ENCODE assay signal across 9 cellular contexts in the genomic region with DNA sequence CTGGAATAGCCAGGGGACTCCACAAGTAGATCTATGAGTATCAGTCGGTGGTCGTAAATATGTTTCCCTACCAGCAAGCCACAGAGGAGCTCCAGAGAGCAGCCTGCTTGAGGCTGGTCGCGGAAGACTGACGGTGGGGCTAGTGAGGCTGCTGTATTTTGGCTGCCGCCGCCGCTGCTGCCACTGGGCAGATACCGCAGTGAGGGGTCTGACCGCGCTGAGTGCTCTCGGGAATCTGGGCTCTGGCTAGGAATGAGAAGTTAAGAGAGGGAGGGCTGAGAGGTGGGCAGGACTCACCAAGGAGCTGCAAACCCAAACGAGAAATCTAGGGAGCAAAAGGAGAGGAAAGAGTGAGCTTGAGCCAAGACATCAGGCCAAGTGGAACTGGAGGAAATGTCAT. TPM values are rescaled to one million over a fixed set of nuclear protein-coding genes. Genes with fewer than 3 reads are reported as not detected.
DNase-seq lines count a peak whose midpoint lies in the region; ATAC-seq and TF ChIP-seq lines count a peak whose summit lies in the region.
"Had no signal": no experiment of that assay in that cellular context is flagged by ENCODE, and none has a peak within 500 bp of the region (broad histone marks: within the 10 kb centered on the region; RNA-seq: fewer than 3 reads in every experiment).

A gene with protein sequence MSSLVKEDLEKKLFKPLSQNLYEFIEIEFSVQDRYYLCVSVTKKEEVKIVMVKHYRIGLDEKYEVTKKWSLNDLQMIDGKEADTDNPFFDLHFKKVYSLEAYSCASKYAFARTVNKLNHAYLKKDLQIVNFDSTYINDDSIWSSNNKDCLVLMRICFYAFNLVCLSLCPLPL (plus strand): TSS at position 157 of the 400 bp plus-strand sequence. CDS start 237 bp downstream, at position 394.

- peak within 1 kb of the TSS in 2 of 3 donors; percentile 19 to 61 for H3K4me3 Mint-ChIP-seq in T-cell

- peaks cover 0 to 3% (median 0%) of the 10 kb centered on the region in 3 donors for H3K9me3 Mint-ChIP-seq in T-cell
- H3K9me3 Mint-ChIP-seq in activated naive CD4-positive, alpha-beta T cell treated with anti-CD3 and anti-CD28 coated beads, Interleukin-2, amount 50 U/mL, for 72 hours, result no peaks in the 10 kb centered on the region

- TF ChIP-seq CTCF in foreskin keratinocyte (conservative IDR thresholded peaks at IDR 0.05), result no peak

- no peaks in the 10 kb centered on the region for H3K9me3 ChIP-seq in trophoblast cell (ENCODE audit: insufficient read depth, low read depth, low read length)

- H3K14ac ChIP-seq in trophoblast cell (ENCODE audit: low read length), result no peak within 1 kb of the TSS

- WGBS in trophoblast cell (ENCODE audit: extremely low coverage, insufficient coverage, insufficient read length), result no CpG with 5 or more reads among the region's 13 CpGs

- peaks cover 5 to 7% (median 6%) of the 10 kb centered on the region in 3 donors for H3K4me1 Mint-ChIP-seq in T-cell

- POLR2A ChIA-PET in T-cell (lab: Charles Lee), result interaction anchor here in 1 of 2 donors (0.5 kb wide), 1 partner anchor 58 kb away, joined by 5 read pairs; no protein-coding TSS in a partner anchor

- CTCF ChIA-PET in T-cell (lab: Charles Lee), result no interaction called here

- peak within 1 kb of the TSS; percentile 24 for H2AFZ ChIP-seq in trophoblast cell (ENCODE audit: insufficient read depth, low read length, poor library complexity)

- ATAC-seq in T-cell (replicated peaks in 1 of 4), result peak in 1 of 4 experiments; percentile 39
- ATAC-seq in foreskin keratinocyte, result peak; percentile 61
- ATAC-seq in GM21619 (IDR thresholded peaks at IDR 0.05; ENCODE audit: unreplicated experiment), result no peak
- no peak for ATAC-seq in activated naive CD4-positive, alpha-beta T cell treated with anti-CD3 and anti-CD28 coated beads, Interleukin-2, amount 50 U/mL, for 72 hours

- H4K8ac ChIP-seq in trophoblast cell (ENCODE audit: low read depth, low read length), result no peak within 1 kb of the TSS

- H4K91ac ChIP-seq in trophoblast cell (ENCODE audit: low read depth, low read length), result no peak within 1 kb of the TSS

- H2BK120ac ChIP-seq in trophoblast cell (ENCODE audit: insufficient read depth, low read length, poor library complexity), result no peak within 1 kb of the TSS

- H3K4me1 ChIP-seq in foreskin keratinocyte (no peaks in the 10 kb centered on the region), trophoblast cell (ENCODE audit: control insufficient read depth in 1 of 2, insufficient read depth in 2 of 2, low read length in 2 of 2) (no peaks in the 10 kb centered on the region)

- H3K27ac ChIP-seq in foreskin keratinocyte (no peak within 1 kb of the TSS), trophoblast cell (ENCODE audit: low read depth, low read length) (no peak within 1 kb of the TSS)

- H3K23ac ChIP-seq in trophoblast cell (ENCODE audit: low read length), result no peak within 1 kb of the TSS

- H3K4me2 ChIP-seq in trophoblast cell (ENCODE audit: low read length), result peak within 1 kb of the TSS; percentile 52

- H2BK5ac ChIP-seq in trophoblast cell (ENCODE audit: low read depth, low read length, poor library complexity), result no peak within 1 kb of the TSS

- no peak within 1 kb of the TSS for H3K18ac ChIP-seq in trophoblast cell (ENCODE audit: low read length)

- H3K79me1 ChIP-seq in trophoblast cell (ENCODE audit: low read length), result no peaks in the 10 kb centered on the region

- H2AK5ac ChIP-seq in trophoblast cell (ENCODE audit: low read length), result no peak within 1 kb of the TSS

- H3K27me3 ChIP-seq in foreskin keratinocyte, result peaks cover 23% of the 10 kb centered on the region
- H3K27me3 ChIP-seq in trophoblast cell (ENCODE audit: insufficient read depth, low read length), result no peaks in the 10 kb centered on the region

- H3K27me3 Mint-ChIP-seq in T-cell, result peaks cover 19 to 20% of the 10 kb centered on the region in 2 donors

- no peak within 1 kb of the TSS for H3K9ac ChIP-seq in trophoblast cell (ENCODE audit: low read length)

- no peak within 1 kb of the TSS for H3K4ac ChIP-seq in trophoblast cell (ENCODE audit: low read depth, low read length)

- H3K27ac Mint-ChIP-seq in T-cell, result no peak within 1 kb of the TSS
- no peak within 1 kb of the TSS for H3K27ac Mint-ChIP-seq in activated naive CD4-positive, alpha-beta T cell treated with anti-CD3 and anti-CD28 coated beads, Interleukin-2, amount 50 U/mL, for 72 hours

- DNase-seq in DMS79 (lab: John Stamatoyannopoulos, UW) (peak; percentile 16), T-cell (peak in 2 of 34 experiments; percentile 2), foreskin keratinocyte (no peak), trophoblast cell (no peak), putamen (ENCODE audit: low spot score) (no peak), NCI-H1417 treated with DMSO at 0.1 percent for 48 hours (lab: John Stamatoyannopoulos, UW) (no peak)
- no peak for DNase-seq in activated naive CD4-positive, alpha-beta T cell treated with anti-CD3 and anti-CD28 coated beads, Interleukin-2, amount 50 U/mL, for 72 hours (ENCODE audit: low spot score in 2 of 2)

- no peak within 1 kb of the TSS for H2BK12ac ChIP-seq in trophoblast cell (ENCODE audit: low read length)

- no peak within 1 kb of the TSS for H4K12ac ChIP-seq in trophoblast cell (ENCODE audit: low read depth, low read length)

- H3K4me3 ChIP-seq in trophoblast cell (ENCODE audit: low read depth, low read length), result no peak within 1 kb of the TSS

- H3K36me3 ChIP-seq in trophoblast cell (ENCODE audit: control insufficient read depth in 1 of 2, insufficient read depth in 2 of 2, low read length in 2 of 2), result no peaks in the 10 kb centered on the region

- H3K36me3 Mint-ChIP-seq in T-cell, result no peaks in the 10 kb centered on the region
- no peaks in the 10 kb centered on the region for H3K36me3 Mint-ChIP-seq in activated naive CD4-positive, alpha-beta T cell treated with anti-CD3 and anti-CD28 coated beads, Interleukin-2, amount 50 U/mL, for 72 hours

- no peaks in the 10 kb centered on the region for H3K79me2 ChIP-seq in trophoblast cell (ENCODE audit: control insufficient read depth, insufficient read depth, low read length, poor library complexity)

RNA-seq across cellular contexts. Expression of the gene that starts here (rescaled TPM):
- total RNA-seq in T-cell, result not detected
- not detected in 2 replicates for total RNA-seq in foreskin keratinocyte
- polyA plus RNA-seq in foreskin keratinocyte, result not detected in 2 replicates
- not detected in 2 replicates for polyA plus RNA-seq in trophoblast cell (2013)
- total RNA-seq in activated naive CD4-positive, alpha-beta T cell treated with anti-CD3 and anti-CD28 coated beads, Interleukin-2, amount 50 U/mL, for 72 hours, result not detected
- total RNA-seq: SK-MEL-5 had no signal

Comparison
In these comparisons a context has a peak if more than half of its experiments do, and no peak if none do; other contexts are left out.
1. Peak in ATAC-seq in foreskin keratinocyte; RNA of the gene not detected or under 1 TPM.